1 cellular context compared by ENCODE assay signal in the genomic region with DNA sequence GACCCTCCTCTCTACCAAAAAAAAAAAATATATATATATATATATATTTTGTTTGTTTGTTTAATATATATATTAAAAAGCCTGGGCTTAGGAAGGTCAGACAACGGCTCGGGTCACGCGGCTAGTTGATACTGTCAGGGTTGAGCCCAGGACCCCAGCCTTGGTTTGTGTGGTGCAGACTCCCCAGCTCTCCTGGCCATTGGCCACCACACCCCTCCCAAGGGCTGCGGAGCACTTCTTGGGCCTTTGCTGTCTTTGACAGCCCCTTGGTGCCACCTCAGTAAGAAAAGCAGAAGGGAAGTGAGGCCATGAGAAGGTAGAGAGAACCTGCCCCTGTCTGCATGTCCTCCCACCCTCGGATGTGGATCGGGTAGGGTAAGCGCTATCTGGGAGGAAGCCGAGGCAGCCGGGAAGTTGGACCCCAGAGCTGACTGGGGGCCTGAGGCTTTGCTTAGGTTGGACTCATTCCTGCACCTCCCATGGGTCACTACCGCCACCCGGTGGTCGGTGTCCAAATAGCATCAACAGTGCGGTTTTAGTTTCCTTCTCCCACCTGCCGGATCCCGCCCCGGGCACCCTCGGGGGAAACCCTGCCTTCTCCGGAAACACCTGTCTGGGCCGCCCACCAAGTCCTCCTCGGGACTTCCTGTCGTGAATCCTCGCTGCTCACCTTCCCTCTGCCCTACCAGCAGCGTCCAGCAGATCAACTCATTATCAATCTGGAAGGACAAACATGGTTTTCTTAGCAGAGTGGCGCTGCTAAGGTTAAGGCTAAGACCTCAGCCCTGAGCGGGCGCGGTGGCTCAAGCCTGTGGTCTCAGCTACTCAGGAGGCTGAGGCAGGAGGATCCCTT.
TF ChIP-seq lines count a peak whose summit lies in the region.

No MANE protein-coding gene starts in this region.

TF ChIP-seq in HepG2, 621 proteins besides CTCF, POLR2A, EP300 and RAD21 (continued from another document and continues in another):
- TF ChIP-seq, protein P1, sequence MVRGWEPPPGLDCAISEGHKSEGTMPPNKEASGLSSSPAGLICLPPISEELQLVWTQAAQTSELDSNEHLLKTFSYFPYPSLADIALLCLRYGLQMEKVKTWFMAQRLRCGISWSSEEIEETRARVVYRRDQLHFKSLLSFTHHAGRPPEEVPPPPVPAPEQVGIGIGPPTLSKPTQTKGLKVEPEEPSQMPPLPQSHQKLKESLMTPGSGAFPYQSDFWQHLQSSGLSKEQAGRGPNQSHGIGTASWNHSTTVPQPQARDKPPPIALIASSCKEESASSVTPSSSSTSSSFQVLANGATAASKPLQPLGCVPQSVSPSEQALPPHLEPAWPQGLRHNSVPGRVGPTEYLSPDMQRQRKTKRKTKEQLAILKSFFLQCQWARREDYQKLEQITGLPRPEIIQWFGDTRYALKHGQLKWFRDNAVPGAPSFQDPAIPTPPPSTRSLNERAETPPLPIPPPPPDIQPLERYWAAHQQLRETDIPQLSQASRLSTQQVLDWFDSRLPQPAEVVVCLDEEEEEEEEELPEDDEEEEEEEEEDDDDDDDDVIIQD (CRISPR knock-in tag; IDR thresholded peaks at IDR 0.05; ENCODE audit: low read depth) = no peak
- no peak for TF ChIP-seq ZNF562 (CRISPR knock-in tag; IDR thresholded peaks at IDR 0.05; ENCODE audit: borderline replicate concordance)
- TF ChIP-seq KDM1A (CRISPR knock-in tag; IDR thresholded peaks at IDR 0.05) = no peak
- TF ChIP-seq, protein P2, sequence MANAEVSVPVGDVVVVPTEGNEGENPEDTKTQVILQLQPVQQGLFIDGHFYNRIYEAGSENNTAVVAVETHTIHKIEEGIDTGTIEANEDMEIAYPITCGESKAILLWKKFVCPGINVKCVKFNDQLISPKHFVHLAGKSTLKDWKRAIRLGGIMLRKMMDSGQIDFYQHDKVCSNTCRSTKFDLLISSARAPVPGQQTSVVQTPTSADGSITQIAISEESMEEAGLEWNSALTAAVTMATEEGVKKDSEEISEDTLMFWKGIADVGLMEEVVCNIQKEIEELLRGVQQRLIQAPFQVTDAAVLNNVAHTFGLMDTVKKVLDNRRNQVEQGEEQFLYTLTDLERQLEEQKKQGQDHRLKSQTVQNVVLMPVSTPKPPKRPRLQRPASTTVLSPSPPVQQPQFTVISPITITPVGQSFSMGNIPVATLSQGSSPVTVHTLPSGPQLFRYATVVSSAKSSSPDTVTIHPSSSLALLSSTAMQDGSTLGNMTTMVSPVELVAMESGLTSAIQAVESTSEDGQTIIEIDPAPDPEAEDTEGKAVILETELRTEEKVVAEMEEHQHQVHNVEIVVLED (CRISPR knock-in tag; IDR thresholded peaks at IDR 0.05; ENCODE audit: borderline replicate concordance) = no peak
- no peak for TF ChIP-seq ZNF558 (CRISPR knock-in tag; IDR thresholded peaks at IDR 0.05; ENCODE audit: borderline replicate concordance)
- TF ChIP-seq PTBP1 (IDR thresholded peaks at IDR 0.05; ENCODE audit: low read depth, low read length, poor library complexity, severe bottlenecking) = no peak
- TF ChIP-seq, protein P3, sequence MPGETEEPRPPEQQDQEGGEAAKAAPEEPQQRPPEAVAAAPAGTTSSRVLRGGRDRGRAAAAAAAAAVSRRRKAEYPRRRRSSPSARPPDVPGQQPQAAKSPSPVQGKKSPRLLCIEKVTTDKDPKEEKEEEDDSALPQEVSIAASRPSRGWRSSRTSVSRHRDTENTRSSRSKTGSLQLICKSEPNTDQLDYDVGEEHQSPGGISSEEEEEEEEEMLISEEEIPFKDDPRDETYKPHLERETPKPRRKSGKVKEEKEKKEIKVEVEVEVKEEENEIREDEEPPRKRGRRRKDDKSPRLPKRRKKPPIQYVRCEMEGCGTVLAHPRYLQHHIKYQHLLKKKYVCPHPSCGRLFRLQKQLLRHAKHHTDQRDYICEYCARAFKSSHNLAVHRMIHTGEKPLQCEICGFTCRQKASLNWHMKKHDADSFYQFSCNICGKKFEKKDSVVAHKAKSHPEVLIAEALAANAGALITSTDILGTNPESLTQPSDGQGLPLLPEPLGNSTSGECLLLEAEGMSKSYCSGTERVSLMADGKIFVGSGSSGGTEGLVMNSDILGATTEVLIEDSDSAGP (CRISPR knock-in tag; IDR thresholded peaks at IDR 0.05; ENCODE audit: borderline replicate concordance) = peak; percentile 64; the same call in 1 of the 2 replicates
- TF ChIP-seq, protein P4, sequence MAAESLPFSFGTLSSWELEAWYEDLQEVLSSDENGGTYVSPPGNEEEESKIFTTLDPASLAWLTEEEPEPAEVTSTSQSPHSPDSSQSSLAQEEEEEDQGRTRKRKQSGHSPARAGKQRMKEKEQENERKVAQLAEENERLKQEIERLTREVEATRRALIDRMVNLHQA (CRISPR knock-in tag; IDR thresholded peaks at IDR 0.05) = no peak
- TF ChIP-seq, protein P5, sequence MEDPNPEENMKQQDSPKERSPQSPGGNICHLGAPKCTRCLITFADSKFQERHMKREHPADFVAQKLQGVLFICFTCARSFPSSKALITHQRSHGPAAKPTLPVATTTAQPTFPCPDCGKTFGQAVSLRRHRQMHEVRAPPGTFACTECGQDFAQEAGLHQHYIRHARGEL (CRISPR knock-in tag; IDR thresholded peaks at IDR 0.05) = no peak
- TF ChIP-seq MAZ (IDR thresholded peaks at IDR 0.05; ENCODE audit: borderline replicate concordance, low read depth, low read length) = no peak
- TF ChIP-seq MAZ (CRISPR knock-in tag; IDR thresholded peaks at IDR 0.05; ENCODE audit: low read depth) = peak; percentile 38; the same call in 1 of the 2 replicates
- no peak; the same call in none of the 2 replicates for TF ChIP-seq ZNF256 (CRISPR knock-in tag; conservative IDR thresholded peaks at IDR 0.05)
- TF ChIP-seq SRF (IDR thresholded peaks at IDR 0.05; ENCODE audit: low read depth, low read length) = no peak
- TF ChIP-seq MIER3 (CRISPR knock-in tag; IDR thresholded peaks at IDR 0.05; ENCODE audit: borderline replicate concordance) = peak; percentile 60; the same call in 1 of the 2 replicates
- TF ChIP-seq, protein P6, sequence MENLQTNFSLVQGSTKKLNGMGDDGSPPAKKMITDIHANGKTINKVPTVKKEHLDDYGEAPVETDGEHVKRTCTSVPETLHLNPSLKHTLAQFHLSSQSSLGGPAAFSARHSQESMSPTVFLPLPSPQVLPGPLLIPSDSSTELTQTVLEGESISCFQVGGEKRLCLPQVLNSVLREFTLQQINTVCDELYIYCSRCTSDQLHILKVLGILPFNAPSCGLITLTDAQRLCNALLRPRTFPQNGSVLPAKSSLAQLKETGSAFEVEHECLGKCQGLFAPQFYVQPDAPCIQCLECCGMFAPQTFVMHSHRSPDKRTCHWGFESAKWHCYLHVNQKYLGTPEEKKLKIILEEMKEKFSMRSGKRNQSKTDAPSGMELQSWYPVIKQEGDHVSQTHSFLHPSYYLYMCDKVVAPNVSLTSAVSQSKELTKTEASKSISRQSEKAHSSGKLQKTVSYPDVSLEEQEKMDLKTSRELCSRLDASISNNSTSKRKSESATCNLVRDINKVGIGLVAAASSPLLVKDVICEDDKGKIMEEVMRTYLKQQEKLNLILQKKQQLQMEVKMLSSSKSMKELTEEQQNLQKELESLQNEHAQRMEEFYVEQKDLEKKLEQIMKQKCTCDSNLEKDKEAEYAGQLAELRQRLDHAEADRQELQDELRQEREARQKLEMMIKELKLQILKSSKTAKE (CRISPR knock-in tag; IDR thresholded peaks at IDR 0.05; ENCODE audit: borderline replicate concordance) = no peak
- TF ChIP-seq, protein P7, sequence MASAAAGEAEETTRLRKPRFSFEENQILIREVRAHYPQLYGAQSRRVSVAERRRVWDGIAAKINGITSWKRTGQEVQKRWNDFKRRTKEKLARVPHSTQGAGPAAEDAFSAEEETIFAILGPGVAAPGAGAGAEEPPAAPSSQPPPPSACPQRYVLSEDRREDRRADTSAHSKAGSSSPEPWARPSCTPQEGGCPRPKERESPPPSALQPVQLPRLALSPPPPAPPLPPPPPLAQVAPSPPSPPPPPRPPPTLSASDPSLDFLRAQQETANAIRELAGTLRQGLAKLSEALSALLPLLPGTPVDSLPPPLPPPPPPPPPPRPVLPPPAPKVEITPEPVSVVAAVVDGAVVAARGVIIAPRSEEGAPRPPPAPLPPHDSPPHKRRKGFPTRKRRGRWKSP (CRISPR knock-in tag; IDR thresholded peaks at IDR 0.05) = no peak
- TF ChIP-seq CCAR2 (optimal IDR thresholded peaks at IDR 0.05; ENCODE audit: low read depth, low read length) = no peak
- peak; percentile 71; the same call in 1 of the 2 replicates for TF ChIP-seq ZNF441 (CRISPR knock-in tag; IDR thresholded peaks at IDR 0.05; ENCODE audit: borderline replicate concordance)
- no peak for TF ChIP-seq NFE2L1 (CRISPR knock-in tag; IDR thresholded peaks at IDR 0.05; ENCODE audit: borderline replicate concordance)
- TF ChIP-seq ZSCAN21 (CRISPR knock-in tag; IDR thresholded peaks at IDR 0.05; ENCODE audit: borderline replicate concordance) = no peak
- TF ChIP-seq NR2F1 (CRISPR knock-in tag; IDR thresholded peaks at IDR 0.05) = no peak
- no peak for TF ChIP-seq ELF4 (CRISPR knock-in tag; IDR thresholded peaks at IDR 0.05; ENCODE audit: borderline replicate concordance)
- TF ChIP-seq NFE2 (CRISPR knock-in tag; IDR thresholded peaks at IDR 0.05) = no peak
- TF ChIP-seq ZNF446 (CRISPR knock-in tag; IDR thresholded peaks at IDR 0.05) = no peak
- TF ChIP-seq, protein P8, sequence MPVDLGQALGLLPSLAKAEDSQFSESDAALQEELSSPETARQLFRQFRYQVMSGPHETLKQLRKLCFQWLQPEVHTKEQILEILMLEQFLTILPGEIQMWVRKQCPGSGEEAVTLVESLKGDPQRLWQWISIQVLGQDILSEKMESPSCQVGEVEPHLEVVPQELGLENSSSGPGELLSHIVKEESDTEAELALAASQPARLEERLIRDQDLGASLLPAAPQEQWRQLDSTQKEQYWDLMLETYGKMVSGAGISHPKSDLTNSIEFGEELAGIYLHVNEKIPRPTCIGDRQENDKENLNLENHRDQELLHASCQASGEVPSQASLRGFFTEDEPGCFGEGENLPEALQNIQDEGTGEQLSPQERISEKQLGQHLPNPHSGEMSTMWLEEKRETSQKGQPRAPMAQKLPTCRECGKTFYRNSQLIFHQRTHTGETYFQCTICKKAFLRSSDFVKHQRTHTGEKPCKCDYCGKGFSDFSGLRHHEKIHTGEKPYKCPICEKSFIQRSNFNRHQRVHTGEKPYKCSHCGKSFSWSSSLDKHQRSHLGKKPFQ (CRISPR knock-in tag; IDR thresholded peaks at IDR 0.05; ENCODE audit: insufficient replicate concordance) = no peak
- no peak for TF ChIP-seq ZSCAN25 (CRISPR knock-in tag; IDR thresholded peaks at IDR 0.05)
- TF ChIP-seq TRIM24 (CRISPR knock-in tag; IDR thresholded peaks at IDR 0.05) = no peak
- TF ChIP-seq KDM4B (CRISPR knock-in tag; IDR thresholded peaks at IDR 0.05) = no peak
- TF ChIP-seq, protein P9, sequence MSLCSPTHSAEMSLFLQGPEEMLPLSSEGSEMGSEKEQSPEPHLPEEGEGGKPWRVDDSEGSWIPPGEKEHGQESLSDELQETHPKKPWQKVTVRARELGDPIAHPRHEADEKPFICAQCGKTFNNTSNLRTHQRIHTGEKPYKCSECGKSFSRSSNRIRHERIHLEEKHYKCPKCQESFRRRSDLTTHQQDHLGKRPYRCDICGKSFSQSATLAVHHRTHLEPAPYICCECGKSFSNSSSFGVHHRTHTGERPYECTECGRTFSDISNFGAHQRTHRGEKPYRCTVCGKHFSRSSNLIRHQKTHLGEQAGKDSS (CRISPR knock-in tag; IDR thresholded peaks at IDR 0.05; ENCODE audit: borderline replicate concordance, low read depth) = no peak; the same call in 1 of the 2 replicates
- TF ChIP-seq ZNF3 (CRISPR knock-in tag; IDR thresholded peaks at IDR 0.05) = no peak
- peak; percentile 71 for TF ChIP-seq ETV5 (CRISPR knock-in tag; IDR thresholded peaks at IDR 0.05; ENCODE audit: borderline replicate concordance)
- no peak for TF ChIP-seq DPF2 (CRISPR knock-in tag; IDR thresholded peaks at IDR 0.05; ENCODE audit: borderline replicate concordance, low read depth)
- no peak for TF ChIP-seq TCF7 (IDR thresholded peaks at IDR 0.05; ENCODE audit: low read depth)
- no peak for TF ChIP-seq RFX5 (IDR thresholded peaks at IDR 0.05; ENCODE audit: low read depth, low read length)
- 0 out of 2 replicates have a peak, but pooled peaks have one; percentile 27 for TF ChIP-seq ETV6 (CRISPR knock-in tag; conservative IDR thresholded peaks at IDR 0.05)
- no peak for TF ChIP-seq CENPX (CRISPR knock-in tag; IDR thresholded peaks at IDR 0.05)
- TF ChIP-seq ZNF232 (CRISPR knock-in tag; IDR thresholded peaks at IDR 0.05; ENCODE audit: borderline replicate concordance) = no peak
- TF ChIP-seq JUNB (CRISPR knock-in tag; IDR thresholded peaks at IDR 0.05; ENCODE audit: borderline replicate concordance) = no peak
- TF ChIP-seq NR2C2 (CRISPR knock-in tag; IDR thresholded peaks at IDR 0.05; ENCODE audit: borderline replicate concordance) = peak; percentile 35; the same call in 1 of the 2 replicates
- TF ChIP-seq ZNF546 (CRISPR knock-in tag; conservative IDR thresholded peaks at IDR 0.05) = no peak
- TF ChIP-seq ZNF768 (CRISPR knock-in tag; IDR thresholded peaks at IDR 0.05) = 0 out of 2 replicates have a peak, but pooled peaks have one; percentile 5
- TF ChIP-seq ZMYM2 (CRISPR knock-in tag; IDR thresholded peaks at IDR 0.05) = no peak
- no peak for TF ChIP-seq REL (CRISPR knock-in tag; conservative IDR thresholded peaks at IDR 0.05)
- TF ChIP-seq XRCC5 (optimal IDR thresholded peaks at IDR 0.05; ENCODE audit: low read length) = no peak
- TF ChIP-seq, protein P10, sequence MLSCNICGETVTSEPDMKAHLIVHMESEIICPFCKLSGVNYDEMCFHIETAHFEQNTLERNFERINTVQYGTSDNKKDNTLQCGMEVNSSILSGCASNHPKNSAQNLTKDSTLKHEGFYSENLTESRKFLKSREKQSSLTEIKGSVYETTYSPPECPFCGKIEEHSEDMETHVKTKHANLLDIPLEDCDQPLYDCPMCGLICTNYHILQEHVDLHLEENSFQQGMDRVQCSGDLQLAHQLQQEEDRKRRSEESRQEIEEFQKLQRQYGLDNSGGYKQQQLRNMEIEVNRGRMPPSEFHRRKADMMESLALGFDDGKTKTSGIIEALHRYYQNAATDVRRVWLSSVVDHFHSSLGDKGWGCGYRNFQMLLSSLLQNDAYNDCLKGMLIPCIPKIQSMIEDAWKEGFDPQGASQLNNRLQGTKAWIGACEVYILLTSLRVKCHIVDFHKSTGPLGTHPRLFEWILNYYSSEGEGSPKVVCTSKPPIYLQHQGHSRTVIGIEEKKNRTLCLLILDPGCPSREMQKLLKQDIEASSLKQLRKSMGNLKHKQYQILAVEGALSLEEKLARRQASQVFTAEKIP (CRISPR knock-in tag; IDR thresholded peaks at IDR 0.05; ENCODE audit: borderline replicate concordance) = no peak
- TF ChIP-seq RBM22 (optimal IDR thresholded peaks at IDR 0.05; ENCODE audit: low read length) = no peak
- no peak for TF ChIP-seq HNRNPK (IDR thresholded peaks at IDR 0.05; ENCODE audit: low read depth, low read length, poor library complexity, severe bottlenecking)
- no peak for TF ChIP-seq MEIS1 (CRISPR knock-in tag; IDR thresholded peaks at IDR 0.05; ENCODE audit: borderline replicate concordance)
- TF ChIP-seq, protein P11, sequence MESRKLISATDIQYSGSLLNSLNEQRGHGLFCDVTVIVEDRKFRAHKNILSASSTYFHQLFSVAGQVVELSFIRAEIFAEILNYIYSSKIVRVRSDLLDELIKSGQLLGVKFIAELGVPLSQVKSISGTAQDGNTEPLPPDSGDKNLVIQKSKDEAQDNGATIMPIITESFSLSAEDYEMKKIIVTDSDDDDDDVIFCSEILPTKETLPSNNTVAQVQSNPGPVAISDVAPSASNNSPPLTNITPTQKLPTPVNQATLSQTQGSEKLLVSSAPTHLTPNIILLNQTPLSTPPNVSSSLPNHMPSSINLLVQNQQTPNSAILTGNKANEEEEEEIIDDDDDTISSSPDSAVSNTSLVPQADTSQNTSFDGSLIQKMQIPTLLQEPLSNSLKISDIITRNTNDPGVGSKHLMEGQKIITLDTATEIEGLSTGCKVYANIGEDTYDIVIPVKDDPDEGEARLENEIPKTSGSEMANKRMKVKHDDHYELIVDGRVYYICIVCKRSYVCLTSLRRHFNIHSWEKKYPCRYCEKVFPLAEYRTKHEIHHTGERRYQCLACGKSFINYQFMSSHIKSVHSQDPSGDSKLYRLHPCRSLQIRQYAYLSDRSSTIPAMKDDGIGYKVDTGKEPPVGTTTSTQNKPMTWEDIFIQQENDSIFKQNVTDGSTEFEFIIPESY (CRISPR knock-in tag; IDR thresholded peaks at IDR 0.05) = no peak; the same call in 1 of the 2 replicates
